ENCODE assay signal across 22 cellular contexts in genomic region chr1:15420853-15421465, GRCh38. TPM values are rescaled to one million over a fixed set of nuclear protein-coding genes. Genes with fewer than 3 reads are reported as not detected.
DNase-seq lines count a peak whose midpoint lies in the region; ATAC-seq and TF ChIP-seq lines count a peak whose summit lies in the region.
"Had no signal": no experiment of that assay in that cellular context is flagged by ENCODE, and none has a peak within 500 bp of the region (broad histone marks: within the 10 kb centered on the region; RNA-seq: fewer than 3 reads in every experiment).

No MANE protein-coding gene starts in this region.

- H3K27me3 ChIP-seq in adrenal gland (no peaks in the 10 kb centered on the region), right lobe of liver (no peaks in the 10 kb centered on the region), breast epithelium (no peaks in the 10 kb centered on the region), lower lobe of right lung (ENCODE audit: low read depth) (no peaks in the 10 kb centered on the region)
- H3K27me3 ChIP-seq: cardiac muscle cell, neural progenitor cell, right atrium auricular region, vagina had no signal

- H3K4me1 ChIP-seq in adrenal gland (replicated peaks in 1 of 2) (peaks cover 12 to 49% of the 10 kb centered on the region in 2 donors), right lobe of liver (peaks cover 0 to 33% (median 4%) of the 10 kb centered on the region in 4 donors), breast epithelium (no peaks in the 10 kb centered on the region), lower lobe of right lung (peaks cover 56% of the 10 kb centered on the region)
- H3K4me1 ChIP-seq: neural progenitor cell had no signal

- no peak for ATAC-seq in stimulated activated naive CD8-positive, alpha-beta T cell treated with anti-CD3 and anti-CD28 coated beads, Interleukin-15, Interleukin-2, amounts not matched to agents 100 U/mL and 50 U/mL, for 24 hours
- ATAC-seq in right lobe of liver (peak; percentile 66 to 78 (median 72)), lower lobe of right lung (no peak)
- ATAC-seq: activated naive CD8-positive, alpha-beta T cell treated with anti-CD3 and anti-CD28 coated beads, Interleukin-2, amount 50 U/mL, for 24 hours had no signal

- CTCF ChIA-PET in HEK293T (lab: Yijun Ruan, JAX) = no interaction called here

- TF ChIP-seq CTCF in adrenal gland (IDR thresholded peaks at IDR 0.05) (peak in 2 of 6 experiments; percentile 5 to 18), right lobe of liver (IDR thresholded peaks at IDR 0.05) (peak in 3 of 4 donors; percentile 26 to 55 (median 39)), breast epithelium (IDR thresholded peaks at IDR 0.05) (no peak), lower lobe of right lung (IDR thresholded peaks at IDR 0.05) (no peak)

- H3K4me3 ChIP-seq in adrenal gland (no peak overlapping the region), right lobe of liver (peak overlapping the region in 1 of 3 donors; percentile 3), breast epithelium (no peak overlapping the region), lower lobe of right lung (no peak overlapping the region)
- H3K4me3 ChIP-seq: cardiac muscle cell, neural progenitor cell, right atrium auricular region, vagina had no signal

- TF ChIP-seq POLR2A in adrenal gland (IDR thresholded peaks at IDR 0.05) (no peak), right lobe of liver (IDR thresholded peaks at IDR 0.05) (no peak), breast epithelium (IDR thresholded peaks at IDR 0.05) (no peak)

- peak overlapping the region in 3 of 5 donors; percentile 19 to 47 (median 27) for H3K27ac ChIP-seq in adrenal gland
- peak overlapping the region in 2 of 3 donors; percentile 47 to 91 for H3K27ac ChIP-seq in right lobe of liver
- no peak overlapping the region for H3K27ac ChIP-seq in breast epithelium
- no peak overlapping the region for H3K27ac ChIP-seq in lower lobe of right lung
- H3K27ac ChIP-seq: cardiac muscle cell, neural progenitor cell, right atrium auricular region, vagina had no signal

- peaks cover 21% of the 10 kb centered on the region for H3K36me3 Mint-ChIP-seq in stimulated activated naive CD8-positive, alpha-beta T cell treated with anti-CD3 and anti-CD28 coated beads, Interleukin-15, Interleukin-2, amounts not matched to agents 100 ng/mL and 50 ng/mL, for 24 hours (ENCODE audit: low read depth)

- WGBS in adrenal gland, 4 donors = 61 to 72% (median 65%) methylated on average over 2 to 8 of the region's 8 CpGs
- 41% methylated on average over 3 of the region's 8 CpGs for whole genome bisulfite sequencing in right lobe of liver (ENCODE audit: insufficient coverage, low coverage, low lambda C conversion rate, missing lambda C conversion rate)

- no peaks in the 10 kb centered on the region for H3K9me3 Mint-ChIP-seq in stimulated activated naive CD8-positive, alpha-beta T cell treated with anti-CD3 and anti-CD28 coated beads, Interleukin-15, Interleukin-2, amounts not matched to agents 100 ng/mL and 50 ng/mL, for 24 hours
- H3K9me3 Mint-ChIP-seq: activated CD4-positive, alpha-beta memory T cell treated with anti-CD3 and anti-CD28 coated beads, Interleukin-2, amount 10 ng/mL, durations not matched to agents 7 days and 5 days; activated naive CD8-positive, alpha-beta T cell treated with anti-CD3 and anti-CD28 coated beads, Interleukin-2, amount 50 U/mL, for 24 hours had no signal

- peaks cover 40% of the 10 kb centered on the region for H3K4me1 Mint-ChIP-seq in stimulated activated naive CD8-positive, alpha-beta T cell treated with anti-CD3 and anti-CD28 coated beads, Interleukin-15, Interleukin-2, amounts not matched to agents 100 ng/mL and 50 ng/mL, for 24 hours (ENCODE audit: low read depth)

- no peak for DNase-seq in stimulated activated naive CD8-positive, alpha-beta T cell treated with anti-CD3 and anti-CD28 coated beads, Interleukin-15, Interleukin-2, amounts not matched to agents 100 U/mL and 50 U/mL, for 24 hours
- DNase-seq in adrenal gland (peak in 3 of 7 donors; percentile 22 to 32 (median 31)), right lobe of liver (peak; percentile 69 to 82 (median 81)), HEK293T (ENCODE audit: extremely low spot score) (no peak), breast epithelium (ENCODE audit: low spot score in 2 of 2) (no peak), lower lobe of right lung (no peak), NCI-H2227 (lab: John Stamatoyannopoulos, UW; ENCODE audit: unreplicated experiment) (no peak)
- DNase-seq: activated CD4-positive, alpha-beta memory T cell treated with anti-CD3 and anti-CD28 coated beads, Interleukin-2, amount 10 ng/mL, durations not matched to agents 7 days and 5 days; activated naive CD8-positive, alpha-beta T cell treated with anti-CD3 and anti-CD28 coated beads, Interleukin-2, amount 50 U/mL, for 24 hours; Caco-2; head of caudate nucleus; mesendoderm; NCI-H1694 treated with DMSO at 0.1 percent for 48 hours; NCI-H446 treated with DMSO at 0.1 percent for 48 hours had no signal

- POLR2A ChIA-PET in HEK293T (lab: Yijun Ruan, JAX) = no interaction called here

- H3K27me3 Mint-ChIP-seq in stimulated activated naive CD8-positive, alpha-beta T cell treated with anti-CD3 and anti-CD28 coated beads, Interleukin-15, Interleukin-2, amounts not matched to agents 100 ng/mL and 50 ng/mL, for 24 hours = no peaks in the 10 kb centered on the region
- H3K27me3 Mint-ChIP-seq: activated CD4-positive, alpha-beta memory T cell treated with anti-CD3 and anti-CD28 coated beads, Interleukin-2, amount 10 ng/mL, durations not matched to agents 7 days and 5 days; activated naive CD8-positive, alpha-beta T cell treated with anti-CD3 and anti-CD28 coated beads, Interleukin-2, amount 50 U/mL, for 24 hours had no signal

- peak overlapping the region; percentile 58 for H3K27ac Mint-ChIP-seq in stimulated activated naive CD8-positive, alpha-beta T cell treated with anti-CD3 and anti-CD28 coated beads, Interleukin-15, Interleukin-2, amounts not matched to agents 100 ng/mL and 50 ng/mL, for 24 hours
- H3K27ac Mint-ChIP-seq: activated CD4-positive, alpha-beta memory T cell treated with anti-CD3 and anti-CD28 coated beads, Interleukin-2, amount 10 ng/mL, durations not matched to agents 7 days and 5 days; activated naive CD8-positive, alpha-beta T cell treated with anti-CD3 and anti-CD28 coated beads, Interleukin-2, amount 50 U/mL, for 24 hours; neural progenitor cell had no signal

- intact Hi-C loops in adrenal gland (cut with DNase I) = no loop called here
- intact Hi-C loops in right lobe of liver (cut with DNase I) = no loop called here
- intact Hi-C loops in breast epithelium (cut with DNase I; ENCODE audit: low total_unique reads) = loop anchor here (10.0 kb wide), 1 partner anchor 286 kb away; no protein-coding TSS in a partner anchor
- intact Hi-C loops in lower lobe of right lung (cut with DNase I) = no loop called here

- H3K4me3 Mint-ChIP-seq in stimulated activated naive CD8-positive, alpha-beta T cell treated with anti-CD3 and anti-CD28 coated beads, Interleukin-15, Interleukin-2, amounts not matched to agents 100 ng/mL and 50 ng/mL, for 24 hours = no peak overlapping the region
- H3K4me3 Mint-ChIP-seq: activated CD4-positive, alpha-beta memory T cell treated with anti-CD3 and anti-CD28 coated beads, Interleukin-2, amount 10 ng/mL, durations not matched to agents 7 days and 5 days; activated naive CD8-positive, alpha-beta T cell treated with anti-CD3 and anti-CD28 coated beads, Interleukin-2, amount 50 U/mL, for 24 hours; neural progenitor cell had no signal

- H3K9me3 ChIP-seq in adrenal gland (replicated peaks in 1 of 3) (no peaks in the 10 kb centered on the region), right lobe of liver (no peaks in the 10 kb centered on the region), breast epithelium (no peaks in the 10 kb centered on the region), lower lobe of right lung (no peaks in the 10 kb centered on the region)
- H3K9me3 ChIP-seq: Caco-2, right atrium auricular region, vagina had no signal

- H3K36me3 ChIP-seq in adrenal gland (replicated peaks in 1 of 2) = peaks cover 0 to 4% of the 10 kb centered on the region in 2 donors
- H3K36me3 ChIP-seq in right lobe of liver = no peaks in the 10 kb centered on the region
- no peaks in the 10 kb centered on the region for H3K36me3 ChIP-seq in breast epithelium
- peaks cover 11% of the 10 kb centered on the region for H3K36me3 ChIP-seq in lower lobe of right lung
- H3K36me3 ChIP-seq: cardiac muscle cell, neural progenitor cell, right atrium auricular region, vagina had no signal

TF ChIP-seq in HEK293T, 16 proteins besides CTCF, POLR2A, EP300 and RAD21 (continues in another document):
- TF ChIP-seq CTBP1 (IDR thresholded peaks at IDR 0.05; ENCODE audit: borderline replicate concordance) = no peak
- no peak for TF ChIP-seq ARNT (IDR thresholded peaks at IDR 0.05)
- TF ChIP-seq FOXA1 (IDR thresholded peaks at IDR 0.05) = no peak
- no peak for TF ChIP-seq HDGF (IDR thresholded peaks at IDR 0.05; ENCODE audit: borderline replicate concordance)
- no peak for TF ChIP-seq ELF4 (IDR thresholded peaks at IDR 0.05)
- TF ChIP-seq BHLHE40 (IDR thresholded peaks at IDR 0.05; ENCODE audit: borderline replicate concordance) = no peak
- no peak for TF ChIP-seq ZNF384 (IDR thresholded peaks at IDR 0.05)
- no peak for TF ChIP-seq FOXK2 (IDR thresholded peaks at IDR 0.05)
- TF ChIP-seq LEF1 (IDR thresholded peaks at IDR 0.05; ENCODE audit: borderline replicate concordance) = no peak
- no peak for TF ChIP-seq SP1 (IDR thresholded peaks at IDR 0.05)
- TF ChIP-seq L3MBTL2 (conservative IDR thresholded peaks at IDR 0.05) = no peak
- TF ChIP-seq NFRKB (IDR thresholded peaks at IDR 0.05) = no peak

RNA-seq across cellular contexts. Expression of gene EFHD2, which starts 11.3 kb away (rescaled TPM):
- total RNA-seq in adrenal gland = 100 to 1,000 TPM in 2 of 8 donors, 10 to 100 TPM in 6; 67.2 to 113 (median 87.9) TPM
- 100 to 1,000 TPM in 2 of 3 donors, 10 to 100 TPM in 1; 47.4 to 119 (median 111) TPM for polyA plus RNA-seq in adrenal gland
- total RNA-seq in right lobe of liver = 10 to 100 TPM in 5 of 6 experiments, 1 to 10 TPM in 1; 9.9 to 19.4 (median 15.6) TPM
- total RNA-seq in breast epithelium = 10 to 100 TPM; 24.9 to 43.9 (median 32.8) TPM
- 100 TPM for total RNA-seq in lower lobe of right lung

RNA-seq across cellular contexts. Expression of gene CTRC, which starts 17.3 kb away (rescaled TPM):
- total RNA-seq in adrenal gland = 1 to 10 TPM in 2 of 8 donors, under 1 TPM in 1, not detected in 5; 0.56 to 3.5 (median 3.1) TPM
- 1 to 10 TPM in 1 of 3 donors, under 1 TPM in 1, not detected in 1; 0.56 to 1.3 TPM for polyA plus RNA-seq in adrenal gland
- total RNA-seq in right lobe of liver = not detected
- under 1 TPM in 1 of 3 donors, not detected in 2; 0.16 TPM for total RNA-seq in breast epithelium
- not detected for total RNA-seq in lower lobe of right lung
- total RNA-seq: Caco-2, cardiac muscle cell, fibroblast of lung, HT1080, right atrium auricular region, vagina had no signal
- polyA plus RNA-seq: fibroblast of lung had no signal

RNA-seq across cellular contexts. Expression of gene CELA2A, which starts 35.6 kb away (rescaled TPM):
- total RNA-seq in adrenal gland = 10 to 100 TPM in 4 of 8 donors, 1 to 10 TPM in 3, under 1 TPM in 1; 0.97 to 45.4 (median 9.8) TPM
- 10 to 100 TPM in 1 of 3 donors, 1 to 10 TPM in 2; 1.2 to 16.4 (median 3.9) TPM for polyA plus RNA-seq in adrenal gland
- total RNA-seq in right lobe of liver = not detected
- not detected for total RNA-seq in breast epithelium
- total RNA-seq in lower lobe of right lung = not detected
- total RNA-seq: activated CD4-positive, alpha-beta memory T cell treated with anti-CD3 and anti-CD28 coated beads, Interleukin-2, amount 10 ng/mL, durations not matched to agents 7 days and 5 days; Caco-2; cardiac muscle cell; fibroblast of lung; HT1080; M059J; right atrium auricular region; vagina had no signal
- polyA plus RNA-seq: fibroblast of lung had no signal

RNA-seq across cellular contexts. Expression of gene CELA2B, which starts 54.9 kb away (rescaled TPM):
- total RNA-seq in adrenal gland (10 to 100 TPM in 4 of 8 donors, 1 to 10 TPM in 2, not detected in 2; 2.0 to 28.1 (median 11.5) TPM), right lobe of liver (not detected), breast epithelium (not detected), lower lobe of right lung (not detected)
- polyA plus RNA-seq in adrenal gland = 1 to 10 TPM in 2 of 3 donors, not detected in 1; 6.0 to 6.8 TPM
- total RNA-seq: activated CD4-positive, alpha-beta memory T cell treated with anti-CD3 and anti-CD28 coated beads, Interleukin-2, amount 10 ng/mL, durations not matched to agents 7 days and 5 days; Caco-2; cardiac muscle cell; fibroblast of lung; HT1080; M059J; right atrium auricular region; vagina had no signal
- polyA plus RNA-seq: fibroblast of lung had no signal

Comparison
In these comparisons a context has a peak if more than half of its experiments do, and no peak if none do; other contexts are left out.
1. ATAC-seq: peak in right lobe of liver (4 of 4); none in stimulated activated naive CD8-positive, alpha-beta T cell treated with anti-CD3 and anti-CD28 coated beads, Interleukin-15, Interleukin-2, amounts not matched to agents 100 U/mL and 50 U/mL, for 24 hours (single experiment) and lower lobe of right lung (0 of 2).
2. DNase-seq: peak in right lobe of liver (3 of 3); none in stimulated activated naive CD8-positive, alpha-beta T cell treated with anti-CD3 and anti-CD28 coated beads, Interleukin-15, Interleukin-2, amounts not matched to agents 100 U/mL and 50 U/mL, for 24 hours (single experiment), HEK293T (single experiment), breast epithelium (0 of 2), lower lobe of right lung (single experiment) and NCI-H2227 (single experiment).
3. H3K27ac ChIP-seq: peak in adrenal gland (3 of 5) and right lobe of liver (2 of 3); none in breast epithelium (0 of 2) and lower lobe of right lung (single experiment).
4. CTCF ChIP-seq: peak in right lobe of liver (3 of 4); none in breast epithelium (0 of 3) and lower lobe of right lung (single experiment).